In genomic region chr10:65684896-65685295, GRCh38 we compare ENCODE assay signal across 1 cellular context.
TF ChIP-seq lines count a peak whose summit lies in the region.

No MANE protein-coding gene starts in this region.

TF ChIP-seq in HepG2, 621 proteins besides CTCF, POLR2A, EP300 and RAD21 (continued from another document):
- TF ChIP-seq ZBTB4 (CRISPR knock-in tag; IDR thresholded peaks at IDR 0.05; ENCODE audit: borderline replicate concordance) (no peak), ZNF292 (CRISPR knock-in tag; IDR thresholded peaks at IDR 0.05; ENCODE audit: borderline replicate concordance, low read depth) (no peak), FOXK2 (IDR thresholded peaks at IDR 0.05) (no peak), NBN (conservative IDR thresholded peaks at IDR 0.05) (no peak), CHCHD3 (CRISPR knock-in tag; IDR thresholded peaks at IDR 0.05) (no peak), STAG1 (CRISPR knock-in tag; IDR thresholded peaks at IDR 0.05) (no peak), ZNF20 (CRISPR knock-in tag; IDR thresholded peaks at IDR 0.05) (no peak), MED13 (CRISPR knock-in tag; IDR thresholded peaks at IDR 0.05) (no peak)
- TF ChIP-seq, protein P1, sequence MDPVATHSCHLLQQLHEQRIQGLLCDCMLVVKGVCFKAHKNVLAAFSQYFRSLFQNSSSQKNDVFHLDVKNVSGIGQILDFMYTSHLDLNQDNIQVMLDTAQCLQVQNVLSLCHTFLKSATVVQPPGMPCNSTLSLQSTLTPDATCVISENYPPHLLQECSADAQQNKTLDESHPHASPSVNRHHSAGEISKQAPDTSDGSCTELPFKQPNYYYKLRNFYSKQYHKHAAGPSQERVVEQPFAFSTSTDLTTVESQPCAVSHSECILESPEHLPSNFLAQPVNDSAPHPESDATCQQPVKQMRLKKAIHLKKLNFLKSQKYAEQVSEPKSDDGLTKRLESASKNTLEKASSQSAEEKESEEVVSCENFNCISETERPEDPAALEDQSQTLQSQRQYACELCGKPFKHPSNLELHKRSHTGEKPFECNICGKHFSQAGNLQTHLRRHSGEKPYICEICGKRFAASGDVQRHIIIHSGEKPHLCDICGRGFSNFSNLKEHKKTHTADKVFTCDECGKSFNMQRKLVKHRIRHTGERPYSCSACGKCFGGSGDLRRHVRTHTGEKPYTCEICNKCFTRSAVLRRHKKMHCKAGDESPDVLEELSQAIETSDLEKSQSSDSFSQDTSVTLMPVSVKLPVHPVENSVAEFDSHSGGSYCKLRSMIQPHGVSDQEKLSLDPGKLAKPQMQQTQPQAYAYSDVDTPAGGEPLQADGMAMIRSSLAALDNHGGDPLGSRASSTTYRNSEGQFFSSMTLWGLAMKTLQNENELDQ (CRISPR knock-in tag; IDR thresholded peaks at IDR 0.05; ENCODE audit: borderline replicate concordance): no peak
